Comparison of ENCODE assay signal across 9 cellular contexts in the genomic region with DNA sequence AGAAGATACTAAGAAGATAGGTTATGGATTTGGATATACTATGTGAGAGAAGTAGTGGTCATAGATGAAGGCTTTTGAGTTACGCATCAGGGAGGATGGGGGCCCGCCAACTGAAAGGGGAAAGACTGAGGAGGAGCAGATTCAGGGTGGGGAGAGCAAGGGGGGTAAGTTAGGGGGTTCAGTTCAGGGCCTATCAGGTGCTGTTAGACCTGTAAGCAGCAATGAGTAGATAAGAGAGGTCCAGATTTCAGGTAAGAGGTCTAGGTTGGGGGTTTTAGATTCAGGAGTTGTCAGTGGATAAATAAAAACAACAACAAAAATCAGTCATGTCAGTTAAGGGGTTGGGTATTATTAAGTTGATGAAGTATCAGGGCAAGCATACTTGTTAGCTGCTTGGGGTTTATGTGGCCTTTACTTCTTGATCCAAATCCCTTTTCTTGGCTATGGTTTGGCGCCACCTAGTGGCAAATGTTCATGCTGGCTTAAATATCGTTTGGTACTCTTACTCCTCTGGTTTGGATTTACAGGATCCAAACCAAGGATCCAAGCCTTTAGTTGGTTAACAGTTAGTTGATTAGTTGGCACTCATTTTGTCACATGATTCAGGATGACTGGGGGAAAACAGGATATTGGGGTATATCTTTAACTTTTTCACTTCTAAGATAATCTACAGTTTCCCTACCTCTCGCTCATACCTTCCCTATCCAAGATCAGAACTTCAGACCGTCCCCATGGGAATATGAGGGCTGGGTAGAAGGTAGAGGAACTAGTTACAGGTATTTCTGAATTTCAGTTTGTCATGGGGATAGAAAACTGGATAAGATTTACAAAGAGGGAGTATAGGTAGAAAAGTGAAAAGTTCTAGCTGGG.
DNase-seq lines count a peak whose midpoint lies in the region; ATAC-seq and TF ChIP-seq lines count a peak whose summit lies in the region.
"Had no signal": no experiment of that assay in that cellular context is flagged by ENCODE, and none has a peak within 500 bp of the region (broad histone marks: within the 10 kb centered on the region; RNA-seq: fewer than 3 reads in every experiment).

No MANE protein-coding gene starts in this region.

- H3K9me3 ChIP-seq in endodermal cell (ENCODE audit: control insufficient read depth, low read length): no peaks in the 10 kb centered on the region

- peaks cover 3% of the 10 kb centered on the region for H3K36me3 Mint-ChIP-seq in Calu3 (ENCODE audit: insufficient read depth, unreplicated experiment)
- peaks cover 39% of the 10 kb centered on the region for H3K36me3 Mint-ChIP-seq in endodermal cell (ENCODE audit: low read depth)
- peaks cover 8% of the 10 kb centered on the region for H3K36me3 Mint-ChIP-seq in mesothelial cell of epicardium

- H3K27ac Mint-ChIP-seq in Calu3 (ENCODE audit: unreplicated experiment) (no peak overlapping the region), endodermal cell (peak overlapping the region; percentile 35), mesothelial cell of epicardium (no peak overlapping the region)
- H3K27ac Mint-ChIP-seq: T-helper 1 cell treated with Interleukin-12 subunit alpha and Interleukin-12 subunit beta and Interleukin-4 antibody, amounts not matched to agents 30 μg/mL and 1 μg/mL, for 36 hours had no signal

- 0 to 54% methylated on average over 2 to 5 of the region's 6 CpGs for WGBS in endodermal cell (ENCODE audit: insufficient coverage in 1 of 2, insufficient read length in 1 of 2), 2 experiments

- H3K27me3 Mint-ChIP-seq in Calu3 (ENCODE audit: unreplicated experiment) (no peaks in the 10 kb centered on the region), endodermal cell (ENCODE audit: insufficient read depth) (no peaks in the 10 kb centered on the region), mesothelial cell of epicardium (ENCODE audit: low read depth) (no peaks in the 10 kb centered on the region)

- H3K9me3 Mint-ChIP-seq in Calu3 (ENCODE audit: low read depth, unreplicated experiment) (no peaks in the 10 kb centered on the region), endodermal cell (no peaks in the 10 kb centered on the region), mesothelial cell of epicardium (no peaks in the 10 kb centered on the region)
- H3K9me3 Mint-ChIP-seq: T-helper 1 cell treated with Interleukin-12 subunit alpha and Interleukin-12 subunit beta and Interleukin-4 antibody, amounts not matched to agents 30 μg/mL and 1 μg/mL, for 36 hours had no signal

- ATAC-seq in GM19397 (IDR thresholded peaks at IDR 0.05; ENCODE audit: unreplicated experiment): no peak

- DNase-seq in Calu3 (peak; percentile 76), HT1080 (ENCODE audit: low read depth) (peak; percentile 72), NOMO-1 treated with DMSO at 0.1 percent for 48 hours (lab: John Stamatoyannopoulos, UW; ENCODE audit: unreplicated experiment) (peak; percentile 71), endodermal cell (peak; percentile 93), mesothelial cell of epicardium (ENCODE audit: low spot score in 2 of 2, unreplicated experiment in 2 of 2) (peak; percentile 64 to 89)
- peak; percentile 73 to 74 for DNase-seq in activated CD8-positive, alpha-beta memory T cell treated with anti-CD3 and anti-CD28 coated beads for 4 hours (ENCODE audit: low read depth in 2 of 2)
- peak; percentile 62 to 76 for DNase-seq in stimulated activated CD8-positive, alpha-beta memory T cell treated with anti-CD3 and anti-CD28 coated beads, Interleukin-2, amount 100 ng/mL, for 48 hours (ENCODE audit: low read depth in 2 of 2)

- H3K27me3 ChIP-seq in endodermal cell (ENCODE audit: control insufficient read depth, insufficient read depth, low read length, poor library complexity, severe bottlenecking): no peaks in the 10 kb centered on the region

- H3K4me3 Mint-ChIP-seq in Calu3 (ENCODE audit: low read depth, unreplicated experiment) (no peak overlapping the region), endodermal cell (no peak overlapping the region), mesothelial cell of epicardium (no peak overlapping the region)
- H3K4me3 Mint-ChIP-seq: T-helper 1 cell treated with Interleukin-12 subunit alpha and Interleukin-12 subunit beta and Interleukin-4 antibody, amounts not matched to agents 30 μg/mL and 1 μg/mL, for 36 hours had no signal

- H3K27ac ChIP-seq in endodermal cell (ENCODE audit: low read depth, low read length): no peak overlapping the region

- TF ChIP-seq CTCF in Calu3 (IDR thresholded peaks at IDR 0.05; ENCODE audit: unreplicated experiment) (peak; percentile 63), endodermal cell (conservative IDR thresholded peaks at IDR 0.05) (peak; percentile 96), mesothelial cell of epicardium (IDR thresholded peaks at IDR 0.05; ENCODE audit: unreplicated experiment) (peak; percentile 93)

- intact Hi-C loops in Calu3 (cut with micrococcal nuclease; ENCODE audit: unreplicated experiment): loop anchor here (2.0 kb wide), 2 partner anchors 66 to 156 kb away; a partner anchor contains a TSS

- no peak overlapping the region for H3K4me3 ChIP-seq in endodermal cell (ENCODE audit: low read length)

- no peak overlapping the region for H3K9ac ChIP-seq in endodermal cell (ENCODE audit: extremely low read depth, low read length, poor library complexity, severe bottlenecking)

- H3K4me1 Mint-ChIP-seq in Calu3 (ENCODE audit: low read depth, unreplicated experiment) (no peaks in the 10 kb centered on the region), endodermal cell (peaks cover 8% of the 10 kb centered on the region), mesothelial cell of epicardium (peaks cover 10% of the 10 kb centered on the region)

- no TSS peak for BruUV-seq in Calu3 (replicated peaks; lab: Mats Ljungman, UMichigan)

- no peaks in the 10 kb centered on the region for H3K4me1 ChIP-seq in endodermal cell (ENCODE audit: control insufficient read depth, insufficient read depth, low read length)

- CTCF ChIA-PET in Calu3 (lab: Charles Lee): interaction anchor here (1.3 to 1.6 kb wide), 2 partner anchors 65 to 99 kb away, joined by 5 read pairs; a partner anchor contains a TSS

- H3K36me3 ChIP-seq in endodermal cell (ENCODE audit: control insufficient read depth, insufficient read depth, low read length): peaks cover 65% of the 10 kb centered on the region
